ENCODE assay signal across 8 cellular contexts in genomic region chr17:1490643-1491405, GRCh38. TPM values are rescaled to one million over a fixed set of nuclear protein-coding genes. Genes with fewer than 3 reads are reported as not detected.
DNase-seq lines count a peak whose midpoint lies in the region; ATAC-seq and TF ChIP-seq lines count a peak whose summit lies in the region.

No MANE protein-coding gene starts in this region.

- H3K36me3 Mint-ChIP-seq in activated naive CD4-positive, alpha-beta T cell treated with anti-CD3 and anti-CD28 coated beads, Interleukin-2, amount 50 U/mL, for 72 hours: no peaks in the 10 kb centered on the region
- no peaks in the 10 kb centered on the region for H3K36me3 Mint-ChIP-seq in progenitor cell of endocrine pancreas (ENCODE audit: insufficient read depth)

- H3K4me1 Mint-ChIP-seq in progenitor cell of endocrine pancreas (ENCODE audit: low read depth): peaks cover 9% of the 10 kb centered on the region

- peak overlapping the region; percentile 79 for H3K4me3 ChIP-seq in AG09309 (ENCODE audit: control insufficient read depth, low read depth, low read length)

- no peak for TF ChIP-seq CTCF in AG09309 (IDR thresholded peaks at IDR 0.05; ENCODE audit: control insufficient read depth, insufficient read depth, low read depth, low read length, missing control alignments)
- no peak for TF ChIP-seq CTCF in progenitor cell of endocrine pancreas (IDR thresholded peaks at IDR 0.05; ENCODE audit: unreplicated experiment)

- H3K27me3 Mint-ChIP-seq in progenitor cell of endocrine pancreas: peaks cover 13% of the 10 kb centered on the region

- DNase-seq in AG09309 (ENCODE audit: low read depth): no peak
- DNase-seq in HT1080 (ENCODE audit: low read depth): peak; percentile 32
- peak; percentile 34 for DNase-seq in SHP77 treated with DMSO at 0.1 percent for 48 hours (lab: John Stamatoyannopoulos, UW)
- peak in 1 of 2 donors; percentile 73 for DNase-seq in activated naive CD4-positive, alpha-beta T cell treated with anti-CD3 and anti-CD28 coated beads, Interleukin-2, amount 50 U/mL, for 72 hours (ENCODE audit: low spot score in 2 of 2)
- DNase-seq in cardiac septum (ENCODE audit: low spot score): peak; percentile 90
- no peak for DNase-seq in progenitor cell of endocrine pancreas (ENCODE audit: low spot score, unreplicated experiment)
- DNase-seq in NCI-H446 treated with DMSO at 0.1 percent for 48 hours (lab: John Stamatoyannopoulos, UW): no peak

- peak; percentile 45 for ATAC-seq in GM19043 (IDR thresholded peaks at IDR 0.05; ENCODE audit: low read depth, unreplicated experiment)
- ATAC-seq in activated naive CD4-positive, alpha-beta T cell treated with anti-CD3 and anti-CD28 coated beads, Interleukin-2, amount 50 U/mL, for 72 hours: peak; percentile 68 to 78

- peak overlapping the region; percentile 82 for H3K4me3 Mint-ChIP-seq in progenitor cell of endocrine pancreas (ENCODE audit: low read depth)

- intact Hi-C loops in cardiac septum (cut with DNase I): no loop called here

- H3K27ac Mint-ChIP-seq in activated naive CD4-positive, alpha-beta T cell treated with anti-CD3 and anti-CD28 coated beads, Interleukin-2, amount 50 U/mL, for 72 hours: peak overlapping the region; percentile 35 to 39
- peak overlapping the region; percentile 90 for H3K27ac Mint-ChIP-seq in progenitor cell of endocrine pancreas

- H3K9me3 Mint-ChIP-seq in activated naive CD4-positive, alpha-beta T cell treated with anti-CD3 and anti-CD28 coated beads, Interleukin-2, amount 50 U/mL, for 72 hours: no peaks in the 10 kb centered on the region
- H3K9me3 Mint-ChIP-seq in progenitor cell of endocrine pancreas (ENCODE audit: low read depth): no peaks in the 10 kb centered on the region

RNA-seq across cellular contexts. Expression of gene MYO1C, which starts 1.7 kb away (rescaled TPM):
- total RNA-seq in HT1080 (2014; rRNA removed; shearing (Covaris generic)): 50.6 and 61.0 TPM in 2 replicates
- 64.0 and 68.4 TPM in 2 replicates for polyA plus RNA-seq in HT1080 (2015; cell fraction: cytosol; rRNA removed)
- polyA plus RNA-seq in HT1080 (2015; cell fraction: nucleus; rRNA removed): 97.1 and 98.5 TPM in 2 replicates
- 10 to 100 TPM; 10.6 to 32.2 TPM for total RNA-seq in activated naive CD4-positive, alpha-beta T cell treated with anti-CD3 and anti-CD28 coated beads, Interleukin-2, amount 50 U/mL, for 72 hours
- total RNA-seq in cardiac septum: 209 TPM
- total RNA-seq in progenitor cell of endocrine pancreas: 64.4 and 84.0 TPM in 2 replicates

RNA-seq across cellular contexts. Expression of gene INPP5K, which starts 25.6 kb away (rescaled TPM):
- 35.3 and 46.9 TPM in 2 replicates for total RNA-seq in HT1080 (2014; rRNA removed; shearing (Covaris generic))
- polyA plus RNA-seq in HT1080 (2015; cell fraction: cytosol; rRNA removed): 27.7 and 30.3 TPM in 2 replicates
- 29.7 and 30.8 TPM in 2 replicates for polyA plus RNA-seq in HT1080 (2015; cell fraction: nucleus; rRNA removed)
- total RNA-seq in activated naive CD4-positive, alpha-beta T cell treated with anti-CD3 and anti-CD28 coated beads, Interleukin-2, amount 50 U/mL, for 72 hours: 10 to 100 TPM; 20.7 to 35.1 TPM
- 34.2 TPM for total RNA-seq in cardiac septum
- 27.1 and 29.8 TPM in 2 replicates for total RNA-seq in progenitor cell of endocrine pancreas

RNA-seq across cellular contexts. Expression of gene CRK, which starts 34.8 kb away (rescaled TPM):
- 82.8 and 88.5 TPM in 2 replicates for total RNA-seq in HT1080 (2014; rRNA removed; shearing (Covaris generic))
- 77.2 and 86.3 TPM in 2 replicates for polyA plus RNA-seq in HT1080 (2015; cell fraction: cytosol; rRNA removed)
- 30.8 and 31.9 TPM in 2 replicates for polyA plus RNA-seq in HT1080 (2015; cell fraction: nucleus; rRNA removed)
- total RNA-seq in activated naive CD4-positive, alpha-beta T cell treated with anti-CD3 and anti-CD28 coated beads, Interleukin-2, amount 50 U/mL, for 72 hours: 10 to 100 TPM; 12.5 to 17.7 TPM
- total RNA-seq in cardiac septum (43.4 TPM), progenitor cell of endocrine pancreas (41.6 and 44.8 TPM in 2 replicates)

Comparison
In these comparisons a context has a peak if more than half of its experiments do, and no peak if none do; other contexts are left out.
1. DNase-seq: peak in HT1080 (single experiment), SHP77 treated with DMSO at 0.1 percent for 48 hours (single experiment) and cardiac septum (single experiment); none in AG09309 (single experiment), progenitor cell of endocrine pancreas (single experiment) and NCI-H446 treated with DMSO at 0.1 percent for 48 hours (single experiment).